Comparison of ENCODE assay signal across 13 cellular contexts in genomic region chr14:94113908-94114588, GRCh38. TPM values are rescaled to one million over a fixed set of nuclear protein-coding genes. Genes with fewer than 3 reads are reported as not detected.
DNase-seq lines count a peak whose midpoint lies in the region; ATAC-seq and TF ChIP-seq lines count a peak whose summit lies in the region.
"Had no signal": no experiment of that assay in that cellular context is flagged by ENCODE, and none has a peak within 500 bp of the region (broad histone marks: within the 10 kb centered on the region; RNA-seq: fewer than 3 reads in every experiment).

No MANE protein-coding gene starts in this region.

- TF ChIP-seq EP300 in upper lobe of left lung (IDR thresholded peaks at IDR 0.05), result no peak

- no peaks in the 10 kb centered on the region for H3K9me3 Mint-ChIP-seq in nephron
- H3K9me3 Mint-ChIP-seq in activated T-helper 17 cell treated with anti-CD3 and anti-CD28 coated beads, Interleukin-2, amount 50 U/mL, for 72 hours, result no peaks in the 10 kb centered on the region
- H3K9me3 Mint-ChIP-seq: activated T-cell treated with anti-CD3 and anti-CD28 coated beads, Interleukin-2, amount 50 U/mL, for 4 hours; stimulated activated naive CD8-positive, alpha-beta T cell treated with anti-CD3 and anti-CD28 coated beads, Interleukin-15, amount 100 ng/mL, for 72 hours had no signal

- H3K27me3 ChIP-seq in heart left ventricle (no peaks in the 10 kb centered on the region), fibroblast of lung (ENCODE audit: control insufficient read depth, insufficient read depth, low read length) (peaks cover 3% of the 10 kb centered on the region), upper lobe of left lung (no peaks in the 10 kb centered on the region)
- H3K27me3 ChIP-seq: pancreas had no signal

- TF ChIP-seq CTCF in heart left ventricle (IDR thresholded peaks at IDR 0.05) (no peak), fibroblast of lung (conservative IDR thresholded peaks at IDR 0.05 in 1 of 2, IDR thresholded peaks at IDR 0.05 in 1 of 2; ENCODE audit: low read depth in 1 of 2, low read length in 2 of 2) (no peak), nephron (IDR thresholded peaks at IDR 0.05; ENCODE audit: unreplicated experiment in 3 of 3) (no peak), upper lobe of left lung (IDR thresholded peaks at IDR 0.05) (no peak)

- H3K36me3 ChIP-seq in heart left ventricle (peaks cover 0 to 7% (median 0%) of the 10 kb centered on the region in 9 donors), fibroblast of lung (ENCODE audit: control insufficient read depth, insufficient read depth, low read length) (no peaks in the 10 kb centered on the region), upper lobe of left lung (peaks cover 0 to 11% (median 4%) of the 10 kb centered on the region in 4 donors)
- H3K36me3 ChIP-seq: pancreas had no signal

- peaks cover 10% of the 10 kb centered on the region for H3K27me3 Mint-ChIP-seq in nephron (ENCODE audit: low read depth)
- peaks cover 17% of the 10 kb centered on the region for H3K27me3 Mint-ChIP-seq in activated T-helper 17 cell treated with anti-CD3 and anti-CD28 coated beads, Interleukin-2, amount 50 U/mL, for 72 hours

- H3K27ac ChIP-seq in heart left ventricle, result peak overlapping the region; percentile 7 to 96 (median 82)
- no peak overlapping the region for H3K27ac ChIP-seq in fibroblast of lung (ENCODE audit: insufficient read depth, low read length)
- peak overlapping the region; percentile 85 to 93 (median 88) for H3K27ac ChIP-seq in upper lobe of left lung
- H3K27ac ChIP-seq: pancreas had no signal

- DNase-seq in heart left ventricle, result no peak
- DNase-seq in Right ventricle myocardium superior, result no peak
- DNase-seq in fibroblast of lung (ENCODE audit: low read depth in 2 of 2), result peak; percentile 39 to 66
- DNase-seq in upper lobe of left lung, result no peak
- DNase-seq in NCI-H69 (lab: John Stamatoyannopoulos, UW), result no peak
- DNase-seq in GM19238 (ENCODE audit: insufficient read length, low spot score), result no peak
- DNase-seq: activated T-cell treated with anti-CD3 and anti-CD28 coated beads, Interleukin-2, amount 50 U/mL, for 4 hours; CD4-positive, alpha-beta memory T cell; cortex of kidney; stimulated activated naive CD8-positive, alpha-beta T cell treated with anti-CD3 and anti-CD28 coated beads, Interleukin-15, amount 100 ng/mL, for 72 hours had no signal

- no peak overlapping the region for H3K4me2 ChIP-seq in fibroblast of lung (ENCODE audit: extremely low read depth, insufficient read depth, low read length)

- H3K36me3 Mint-ChIP-seq in nephron (ENCODE audit: low read depth), result no peaks in the 10 kb centered on the region
- no peaks in the 10 kb centered on the region for H3K36me3 Mint-ChIP-seq in activated T-helper 17 cell treated with anti-CD3 and anti-CD28 coated beads, Interleukin-2, amount 50 U/mL, for 72 hours (ENCODE audit: low read depth)
- H3K36me3 Mint-ChIP-seq: CD4-positive, alpha-beta memory T cell had no signal

- H4K20me1 ChIP-seq in fibroblast of lung (ENCODE audit: control insufficient read depth, extremely low read depth, insufficient read depth, low read length), result no peaks in the 10 kb centered on the region

- intact Hi-C loops in heart left ventricle (cut with DNase I) (loop anchor here in 1 of 10 donors (5.0 kb wide), 1 partner anchor 1418 kb away; no protein-coding TSS in a partner anchor), Right ventricle myocardium superior (cut with DNase I) (no loop called here)

- H3K4me3 ChIP-seq in heart left ventricle (peak overlapping the region in 9 of 12 donors; percentile 61 to 81 (median 65)), fibroblast of lung (replicated peaks in 1 of 4; ENCODE audit: control extremely low read depth in 1 of 4, insufficient read depth in 1 of 4, low read depth in 3 of 4, low read length in 4 of 4) (no peak overlapping the region), upper lobe of left lung (peak overlapping the region in 3 of 4 donors; percentile 42 to 58 (median 54))
- H3K4me3 ChIP-seq: pancreas had no signal

- WGBS in heart left ventricle, 4 donors, result 57 to 76% (median 64%) methylated on average over 5 of the region's 5 CpGs
- 66 to 72% methylated on average over 5 of the region's 5 CpGs for WGBS in upper lobe of left lung, 2 donors

- peaks cover 0 to 54% (median 39%) of the 10 kb centered on the region in 12 donors for H3K4me1 ChIP-seq in heart left ventricle
- no peaks in the 10 kb centered on the region for H3K4me1 ChIP-seq in fibroblast of lung (ENCODE audit: control insufficient read depth, extremely low read depth, insufficient read depth, low read length)
- H3K4me1 ChIP-seq in upper lobe of left lung, result peaks cover 22 to 35% (median 24%) of the 10 kb centered on the region in 4 donors
- H3K4me1 ChIP-seq: pancreas had no signal

- H3K4me1 Mint-ChIP-seq in nephron, result peaks cover 21% of the 10 kb centered on the region
- no peaks in the 10 kb centered on the region for H3K4me1 Mint-ChIP-seq in activated T-helper 17 cell treated with anti-CD3 and anti-CD28 coated beads, Interleukin-2, amount 50 U/mL, for 72 hours
- H3K4me1 Mint-ChIP-seq: CD4-positive, alpha-beta memory T cell had no signal

- no peak for ATAC-seq in heart left ventricle
- ATAC-seq in Right ventricle myocardium superior (ENCODE audit: poor library complexity), result no peak
- ATAC-seq in upper lobe of left lung (ENCODE audit: low FRiP score in 2 of 2), result no peak
- ATAC-seq in activated T-helper 17 cell treated with anti-CD3 and anti-CD28 coated beads, Interleukin-2, amount 50 U/mL, for 72 hours (replicated peaks), result no peak
- ATAC-seq: activated T-cell treated with anti-CD3 and anti-CD28 coated beads, Interleukin-2, amount 50 U/mL, for 4 hours; stimulated activated naive CD8-positive, alpha-beta T cell treated with anti-CD3 and anti-CD28 coated beads, Interleukin-15, amount 100 ng/mL, for 72 hours had no signal

- H3K4me3 Mint-ChIP-seq in nephron, result no peak overlapping the region
- no peak overlapping the region for H3K4me3 Mint-ChIP-seq in activated T-helper 17 cell treated with anti-CD3 and anti-CD28 coated beads, Interleukin-2, amount 50 U/mL, for 72 hours
- H3K4me3 Mint-ChIP-seq: activated T-cell treated with anti-CD3 and anti-CD28 coated beads, Interleukin-2, amount 50 U/mL, for 4 hours; CD4-positive, alpha-beta memory T cell; stimulated activated naive CD8-positive, alpha-beta T cell treated with anti-CD3 and anti-CD28 coated beads, Interleukin-15, amount 100 ng/mL, for 72 hours had no signal

- peak overlapping the region in 2 of 3 experiments; percentile 1 to 2 for H3K27ac Mint-ChIP-seq in nephron
- no peak overlapping the region for H3K27ac Mint-ChIP-seq in activated T-helper 17 cell treated with anti-CD3 and anti-CD28 coated beads, Interleukin-2, amount 50 U/mL, for 72 hours
- H3K27ac Mint-ChIP-seq: stimulated activated naive CD8-positive, alpha-beta T cell treated with anti-CD3 and anti-CD28 coated beads, Interleukin-15, amount 100 ng/mL, for 72 hours had no signal

- H3K9me3 ChIP-seq in heart left ventricle, result peaks cover 0 to 3% (median 0%) of the 10 kb centered on the region in 12 donors
- H3K9me3 ChIP-seq in fibroblast of lung (ENCODE audit: control insufficient read depth, insufficient read depth, low read depth, low read length), result no peaks in the 10 kb centered on the region
- no peaks in the 10 kb centered on the region for H3K9me3 ChIP-seq in upper lobe of left lung
- H3K9me3 ChIP-seq: pancreas had no signal

- no peaks in the 10 kb centered on the region for H3K79me2 ChIP-seq in fibroblast of lung (ENCODE audit: control insufficient read depth, insufficient read depth, low read length)

- H3K9ac ChIP-seq in fibroblast of lung (ENCODE audit: insufficient read depth, low read length), result no peak overlapping the region

- no peak overlapping the region for H2AFZ ChIP-seq in fibroblast of lung (ENCODE audit: low read length)

- TF ChIP-seq POLR2A in heart left ventricle (IDR thresholded peaks at IDR 0.05), result no peak
- no peak for TF ChIP-seq POLR2A in upper lobe of left lung (IDR thresholded peaks at IDR 0.05)

RNA-seq across cellular contexts. Expression of gene IFI27, which starts 3.5 kb away (rescaled TPM):
- total RNA-seq in heart left ventricle (100 to 1,000 TPM; 135 to 458 (median 177) TPM), Right ventricle myocardium superior (132 TPM), fibroblast of lung (7.9 and 11.6 TPM in 2 replicates), upper lobe of left lung (100 to 1,000 TPM; 210 to 729 (median 328) TPM)
- polyA plus RNA-seq in heart left ventricle (100 to 1,000 TPM; 446 to 469 TPM), fibroblast of lung (8.3 and 32.2 TPM in 2 replicates)
- 7.7 and 26.1 TPM in 2 replicates for polyA plus RNA-seq in fibroblast of lung (2012)
- 1.1 TPM in 1 of 2 replicates, not detected in the other for polyA minus RNA-seq in fibroblast of lung (ENCODE audit: low replicate concordance)
- total RNA-seq in activated T-helper 17 cell treated with anti-CD3 and anti-CD28 coated beads, Interleukin-2, amount 50 U/mL, for 72 hours, result 1 to 10 TPM; 2.1 to 3.0 TPM

RNA-seq across cellular contexts. Expression of gene IFI27L2, which starts 15.4 kb away (rescaled TPM):
- 100 to 1,000 TPM in 1 of 9 donors, 10 to 100 TPM in 8; 44.8 to 102 (median 61.4) TPM for total RNA-seq in heart left ventricle
- 10 to 100 TPM; 68.9 to 71.3 TPM for polyA plus RNA-seq in heart left ventricle
- 50.1 TPM for total RNA-seq in Right ventricle myocardium superior
- total RNA-seq in fibroblast of lung, result 114 and 225 TPM in 2 replicates
- 91.4 and 104 TPM in 2 replicates for polyA plus RNA-seq in fibroblast of lung
- polyA plus RNA-seq in fibroblast of lung (2012), result 322 and 327 TPM in 2 replicates
- 65.8 and 141 TPM in 2 replicates for polyA minus RNA-seq in fibroblast of lung (ENCODE audit: low replicate concordance)
- total RNA-seq in upper lobe of left lung, result 100 to 1,000 TPM in 2 of 6 donors, 10 to 100 TPM in 4; 45.2 to 118 (median 70.8) TPM
- 10 to 100 TPM; 58.5 to 58.8 TPM for total RNA-seq in activated T-helper 17 cell treated with anti-CD3 and anti-CD28 coated beads, Interleukin-2, amount 50 U/mL, for 72 hours

RNA-seq across cellular contexts. Expression of gene IFI27L1, which starts 32.9 kb away (rescaled TPM):
- total RNA-seq in heart left ventricle (10 to 100 TPM in 7 of 9 donors, 1 to 10 TPM in 2; 8.9 to 30.8 (median 16.0) TPM), Right ventricle myocardium superior (11.6 TPM), fibroblast of lung (8.5 and 14.4 TPM in 2 replicates), upper lobe of left lung (10 to 100 TPM in 4 of 6 donors, 1 to 10 TPM in 2; 8.0 to 19.8 (median 15.2) TPM)
- polyA plus RNA-seq in heart left ventricle (10 to 100 TPM; 19.4 to 45.0 TPM), fibroblast of lung (20.3 and 26.0 TPM in 2 replicates)
- polyA plus RNA-seq in fibroblast of lung (2012), result 21.2 and 28.0 TPM in 2 replicates
- 14.6 and 15.5 TPM in 2 replicates for polyA minus RNA-seq in fibroblast of lung (ENCODE audit: low replicate concordance)
- total RNA-seq in activated T-helper 17 cell treated with anti-CD3 and anti-CD28 coated beads, Interleukin-2, amount 50 U/mL, for 72 hours, result 10 to 100 TPM; 34.5 to 35.4 TPM

RNA-seq across cellular contexts. Expression of gene DDX24, which starts 33.0 kb away (rescaled TPM):
- total RNA-seq in heart left ventricle (100 to 1,000 TPM; 161 to 268 (median 209) TPM), Right ventricle myocardium superior (181 TPM), fibroblast of lung (103 and 143 TPM in 2 replicates), upper lobe of left lung (100 to 1,000 TPM; 124 to 189 (median 154) TPM)
- polyA plus RNA-seq in heart left ventricle (100 to 1,000 TPM; 113 to 123 TPM), fibroblast of lung (192 and 244 TPM in 2 replicates)
- 157 and 176 TPM in 2 replicates for polyA plus RNA-seq in fibroblast of lung (2012)
- polyA minus RNA-seq in fibroblast of lung (ENCODE audit: low replicate concordance), result 64.4 and 89.6 TPM in 2 replicates
- total RNA-seq in activated T-helper 17 cell treated with anti-CD3 and anti-CD28 coated beads, Interleukin-2, amount 50 U/mL, for 72 hours, result 100 to 1,000 TPM; 222 to 241 TPM

Comparison
In these comparisons a context has a peak if more than half of its experiments do, and no peak if none do; other contexts are left out.
1. DNase-seq: peak in fibroblast of lung (2 of 2); none in heart left ventricle (0 of 5), Right ventricle myocardium superior (single experiment), upper lobe of left lung (0 of 2), NCI-H69 (single experiment) and GM19238 (single experiment).
2. H3K4me3 ChIP-seq: peak in heart left ventricle (9 of 12) and upper lobe of left lung (3 of 4); none in fibroblast of lung (0 of 4).
3. RNA of gene IFI27, which starts 3.5 kb away (total RNA-seq): 210 to 729 TPM in upper lobe of left lung, 135 to 458 TPM in heart left ventricle and 132 TPM in Right ventricle myocardium superior (single experiment); 7.9 to 11.6 TPM in fibroblast of lung and 2.1 to 3.0 TPM in activated T-helper 17 cell treated with anti-CD3 and anti-CD28 coated beads, Interleukin-2, amount 50 U/mL, for 72 hours; every median in the first group is over 10 times any median in the second.